ENCODE assay signal across 13 cellular contexts in genomic region chr12:46794593-46795190, GRCh38. TPM values are rescaled to one million over a fixed set of nuclear protein-coding genes. Genes with fewer than 3 reads are reported as not detected.
DNase-seq lines count a peak whose midpoint lies in the region; ATAC-seq and TF ChIP-seq lines count a peak whose summit lies in the region.
"Had no signal": no experiment of that assay in that cellular context is flagged by ENCODE, and none has a peak within 500 bp of the region (broad histone marks: within the 10 kb centered on the region; RNA-seq: fewer than 3 reads in every experiment).

No MANE protein-coding gene starts in this region.

- no peaks in the 10 kb centered on the region for H3K4me1 ChIP-seq in stomach
- H3K4me1 ChIP-seq in neuronal stem cell (ENCODE audit: control insufficient read depth in 2 of 2, insufficient read depth in 1 of 2, low read depth in 1 of 2, low read length in 2 of 2) = no peaks in the 10 kb centered on the region

- H3K27ac ChIP-seq in stomach = no peak overlapping the region
- no peak overlapping the region for H3K27ac ChIP-seq in neuronal stem cell (replicated peaks; ENCODE audit: low read length)

- H2AFZ ChIP-seq in neuronal stem cell (ENCODE audit: low read length) = no peak overlapping the region

- H2AK5ac ChIP-seq in neuronal stem cell (ENCODE audit: low read depth, low read length) = no peak overlapping the region

- no peak overlapping the region for H3K18ac ChIP-seq in neuronal stem cell (ENCODE audit: low read length)

- WGBS in stomach, 5 donors = 71 to 93% (median 77%) methylated on average over 1 of the region's 1 CpG
- whole genome bisulfite sequencing in neuronal stem cell (ENCODE audit: extremely low coverage in 2 of 2, insufficient read length in 2 of 2, insufficient replicate concordance in 1 of 2), 2 donors = no CpG with 5 or more reads among the region's 1 CpG

- H3K9me3 ChIP-seq in stomach = no peaks in the 10 kb centered on the region
- H3K9me3 ChIP-seq in neuronal stem cell (replicated peaks in 1 of 2; ENCODE audit: control insufficient read depth in 2 of 2, insufficient read depth in 1 of 2, low read depth in 1 of 2, low read length in 2 of 2) = peaks cover 0 to 3% of the 10 kb centered on the region in 2 donors

- H3K14ac ChIP-seq in neuronal stem cell (ENCODE audit: low read length) = no peak overlapping the region

- H3K36me3 ChIP-seq in stomach = no peaks in the 10 kb centered on the region
- H3K36me3 ChIP-seq in neuronal stem cell (replicated peaks in 1 of 2; ENCODE audit: control insufficient read depth in 2 of 2, insufficient read depth in 2 of 2, low read length in 2 of 2) = peaks cover 0 to 3% of the 10 kb centered on the region in 2 donors

- no peak for TF ChIP-seq POLR2A in stomach (IDR thresholded peaks at IDR 0.05)

- H3K4me2 ChIP-seq in neuronal stem cell (ENCODE audit: insufficient read depth, low read length, poor library complexity, severe bottlenecking) = no peak overlapping the region

- H3K27me3 ChIP-seq in stomach = no peaks in the 10 kb centered on the region
- no peaks in the 10 kb centered on the region for H3K27me3 ChIP-seq in neuronal stem cell (ENCODE audit: control insufficient read depth in 3 of 3, insufficient read depth in 3 of 3, low read depth in 1 of 3, low read length in 3 of 3)

- intact Hi-C loops in stomach (cut with DNase I; ENCODE audit: low total_unique reads) = no loop called here

- no peaks in the 10 kb centered on the region for H3K79me1 ChIP-seq in neuronal stem cell (ENCODE audit: low read depth, low read length)

- ATAC-seq in GM18499 (IDR thresholded peaks at IDR 0.05; ENCODE audit: insufficient read depth, unreplicated experiment) = peak; percentile 82
- ATAC-seq in GM19023 (IDR thresholded peaks at IDR 0.05; ENCODE audit: unreplicated experiment) = peak; percentile 62
- peak; percentile 83 for ATAC-seq in HG02588 (IDR thresholded peaks at IDR 0.05; ENCODE audit: unreplicated experiment)
- ATAC-seq in HG03442 (IDR thresholded peaks at IDR 0.05; ENCODE audit: unreplicated experiment) = peak; percentile 75

- H3K4me3 ChIP-seq in stomach = no peak overlapping the region
- H3K4me3 ChIP-seq in neuronal stem cell (ENCODE audit: low read length in 2 of 2) = no peak overlapping the region

- no peak overlapping the region for H3K9ac ChIP-seq in neuronal stem cell (ENCODE audit: low read depth, low read length, poor library complexity)

- H3K4ac ChIP-seq in neuronal stem cell (ENCODE audit: low read length) = no peak overlapping the region

- no peak overlapping the region for H2BK120ac ChIP-seq in neuronal stem cell (ENCODE audit: low read depth, low read length)

- no peak for TF ChIP-seq CTCF in stomach (IDR thresholded peaks at IDR 0.05)

- H3K23ac ChIP-seq in neuronal stem cell (ENCODE audit: low read depth, low read length, poor library complexity) = no peak overlapping the region

- no peak overlapping the region for H4K8ac ChIP-seq in neuronal stem cell (ENCODE audit: low read depth, low read length)

- no peak overlapping the region for H2BK5ac ChIP-seq in neuronal stem cell (ENCODE audit: low read length)

- no peak overlapping the region for H2BK12ac ChIP-seq in neuronal stem cell (ENCODE audit: low read length)

- H2BK15ac ChIP-seq in neuronal stem cell (ENCODE audit: low read length) = no peak overlapping the region

- TF ChIP-seq EP300 in stomach (IDR thresholded peaks at IDR 0.05) = no peak

- DNase-seq in stomach (no peak), RPMI8226 (no peak), neuronal stem cell (ENCODE audit: low spot score) (no peak), glomerular visceral epithelial cell (ENCODE audit: extremely low spot score) (no peak)
- DNase-seq: activated naive CD8-positive, alpha-beta T cell treated with anti-CD3 and anti-CD28 coated beads, Interleukin-2, amount 10 ng/mL, durations not matched to agents 7 days and 5 days; NCI-H1417 treated with DMSO at 0.1 percent for 48 hours; SHP77 treated with DMSO at 0.1 percent for 48 hours; substantia nigra had no signal

- no peak overlapping the region for H4K91ac ChIP-seq in neuronal stem cell (ENCODE audit: low read depth, low read length, poor library complexity)

RNA-seq across cellular contexts. Expression of gene SLC38A4, which starts 31.1 kb away (rescaled TPM):
- total RNA-seq in stomach = 10 to 100 TPM in 2 of 5 donors, not detected in 3; 15.6 to 16.7 TPM
- polyA plus RNA-seq in stomach = 1 to 10 TPM in 1 of 3 donors, under 1 TPM in 1, not detected in 1; 0.12 to 1.2 TPM
- 12.0 TPM for polyA plus RNA-seq in neuronal stem cell (2013, experiment 1 of 2)
- polyA plus RNA-seq in neuronal stem cell (2013, experiment 2 of 2) = 12.5 TPM
- total RNA-seq: activated naive CD8-positive, alpha-beta T cell treated with anti-CD3 and anti-CD28 coated beads, Interleukin-2, amount 10 ng/mL, durations not matched to agents 7 days and 5 days; mononuclear cell had no signal
